Comparison of ENCODE assay signal across 14 cellular contexts in the genomic region with DNA sequence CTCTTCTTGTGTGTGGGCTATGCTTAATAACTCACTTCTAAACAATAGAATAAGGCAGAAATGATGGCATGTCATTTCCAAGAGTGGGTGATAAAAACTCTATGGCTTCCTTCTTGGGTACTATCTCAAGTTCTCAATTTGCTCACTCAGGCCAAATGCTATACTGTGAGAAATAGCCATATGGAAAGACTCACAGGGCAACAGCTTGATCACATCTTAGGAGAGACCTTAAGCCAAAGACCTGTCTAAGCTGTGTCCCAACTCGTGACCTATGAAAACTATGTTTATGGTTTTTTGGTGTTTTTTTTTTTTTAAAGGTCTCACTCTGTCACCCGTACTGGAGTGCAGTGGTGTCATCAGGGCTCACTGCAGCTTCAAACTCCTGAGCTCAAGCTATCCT. TPM values are rescaled to one million over a fixed set of nuclear protein-coding genes. Genes with fewer than 3 reads are reported as not detected.
DNase-seq lines count a peak whose midpoint lies in the region; ATAC-seq and TF ChIP-seq lines count a peak whose summit lies in the region.
"Had no signal": no experiment of that assay in that cellular context is flagged by ENCODE, and none has a peak within 500 bp of the region (broad histone marks: within the 10 kb centered on the region; RNA-seq: fewer than 3 reads in every experiment).

No MANE protein-coding gene starts in this region.

- TF ChIP-seq CTCF in natural killer cell (IDR thresholded peaks at IDR 0.05) (no peak), fibroblast of pulmonary artery (IDR thresholded peaks at IDR 0.05; ENCODE audit: low read length, missing control alignments) (no peak), nephron (IDR thresholded peaks at IDR 0.05; ENCODE audit: unreplicated experiment in 3 of 3) (no peak), PC-9 (conservative IDR thresholded peaks at IDR 0.05) (no peak)

- no peaks in the 10 kb centered on the region for H3K9me3 Mint-ChIP-seq in natural killer cell treated with Interleukin-12 subunit alpha and Interleukin-12 subunit beta and Interleukin-15 and Interleukin-18, amount 100 ng/mL, for 72 hours
- H3K9me3 Mint-ChIP-seq in natural killer cell, result no peaks in the 10 kb centered on the region
- H3K9me3 Mint-ChIP-seq in nephron, result peaks cover 3% of the 10 kb centered on the region

- peak overlapping the region in 1 of 2 donors; percentile 12 for H3K27ac Mint-ChIP-seq in natural killer cell treated with Interleukin-12 subunit alpha and Interleukin-12 subunit beta and Interleukin-15 and Interleukin-18, amount 100 ng/mL, for 72 hours
- H3K27ac Mint-ChIP-seq in natural killer cell (no peak overlapping the region), nephron (peak overlapping the region; percentile 16 to 74 (median 53))

- H3K4me3 ChIP-seq in fibroblast of pulmonary artery (replicated peaks; ENCODE audit: low read depth, low read length) (no peak overlapping the region), PC-9 (no peak overlapping the region)
- H3K4me3 ChIP-seq: BLaER1 treated with 17β-estradiol and CSF1 and Interleukin-3, amounts not matched to agents 10 nM and 100 nM; GM12878 had no signal

- DNase-seq in natural killer cell treated with Interleukin-12 subunit alpha and Interleukin-12 subunit beta and Interleukin-15 and Interleukin-18, amount 100 ng/mL, for 72 hours (ENCODE audit: low spot score), result no peak
- DNase-seq in natural killer cell (no peak), fibroblast of pulmonary artery (ENCODE audit: low read depth) (peak; percentile 70), NCI-H748 (lab: John Stamatoyannopoulos, UW; ENCODE audit: unreplicated experiment) (no peak), PC-9 (no peak)
- DNase-seq: ACHN; CD4-positive, alpha-beta memory T cell; DMS79; KG1 had no signal

- H2AFZ ChIP-seq in PC-9, result no peak overlapping the region

- H3K79me2 ChIP-seq in PC-9 (ENCODE audit: low read depth), result peaks cover 26% of the 10 kb centered on the region

- no peaks in the 10 kb centered on the region for H3K36me3 ChIP-seq in PC-9 (ENCODE audit: low read depth)

- CTCF ChIA-PET in PC-9 (lab: Charles Lee), result interaction anchor here (0.8 kb wide), 1 partner anchor 105 kb away, joined by 5 read pairs; no protein-coding TSS in a partner anchor

- H3K4me1 ChIP-seq in PC-9 (replicated peaks; ENCODE audit: insufficient read depth), result peaks cover 11% of the 10 kb centered on the region; the same call in 1 of the 2 replicates

- no TSS peak for BruUV-seq in PC-9 (replicated peaks; lab: Mats Ljungman, UMichigan)

- H3K9me2 ChIP-seq in PC-9 (ENCODE audit: insufficient read depth), result no peaks in the 10 kb centered on the region

- H3K4me2 ChIP-seq in PC-9, result no peak overlapping the region
- H3K4me2 ChIP-seq: BLaER1 treated with 17β-estradiol and CSF1 and Interleukin-3, amounts not matched to agents 10 nM and 100 nM had no signal

- no peaks in the 10 kb centered on the region for H3K9me3 ChIP-seq in PC-9 (ENCODE audit: insufficient read depth, low read depth)

- peaks cover 19% of the 10 kb centered on the region for H4K20me1 ChIP-seq in PC-9 (ENCODE audit: insufficient read depth)

- peak overlapping the region; percentile 65 for H3K4me3 Mint-ChIP-seq in natural killer cell treated with Interleukin-12 subunit alpha and Interleukin-12 subunit beta and Interleukin-15 and Interleukin-18, amount 100 ng/mL, for 72 hours
- no peak overlapping the region for H3K4me3 Mint-ChIP-seq in natural killer cell
- peak overlapping the region; percentile 67 to 83 (median 80) for H3K4me3 Mint-ChIP-seq in nephron

- peaks cover 9 to 20% of the 10 kb centered on the region in 2 donors for H3K4me1 Mint-ChIP-seq in natural killer cell treated with Interleukin-12 subunit alpha and Interleukin-12 subunit beta and Interleukin-15 and Interleukin-18, amount 100 ng/mL, for 72 hours (ENCODE audit: low read depth in 2 of 2)
- H3K4me1 Mint-ChIP-seq in natural killer cell, result peaks cover 25 to 27% of the 10 kb centered on the region in 2 donors
- H3K4me1 Mint-ChIP-seq in nephron, result peaks cover 20% of the 10 kb centered on the region

- POLR2A ChIA-PET in PC-9 (lab: Charles Lee; ENCODE audit: unreplicated experiment), result no interaction called here

- peaks cover 10% of the 10 kb centered on the region for H3K36me3 Mint-ChIP-seq in natural killer cell treated with Interleukin-12 subunit alpha and Interleukin-12 subunit beta and Interleukin-15 and Interleukin-18, amount 100 ng/mL, for 72 hours
- H3K36me3 Mint-ChIP-seq in natural killer cell, result no peaks in the 10 kb centered on the region
- H3K36me3 Mint-ChIP-seq in nephron (ENCODE audit: low read depth), result no peaks in the 10 kb centered on the region

- H3K27me3 Mint-ChIP-seq in natural killer cell treated with Interleukin-12 subunit alpha and Interleukin-12 subunit beta and Interleukin-15 and Interleukin-18, amount 100 ng/mL, for 72 hours, result no peaks in the 10 kb centered on the region
- H3K27me3 Mint-ChIP-seq in natural killer cell (ENCODE audit: low read depth in 2 of 2) (no peaks in the 10 kb centered on the region), nephron (ENCODE audit: low read depth) (no peaks in the 10 kb centered on the region)
- H3K27me3 Mint-ChIP-seq: CD4-positive, alpha-beta memory T cell had no signal

- no peak overlapping the region for H3K27ac ChIP-seq in PC-9
- H3K27ac ChIP-seq: BLaER1 treated with 17β-estradiol and CSF1 and Interleukin-3, amounts not matched to agents 10 nM and 100 nM had no signal

- ATAC-seq in natural killer cell treated with Interleukin-12 subunit alpha and Interleukin-12 subunit beta and Interleukin-15 and Interleukin-18, amount 100 ng/mL, for 72 hours, result no peak
- ATAC-seq in natural killer cell (no peak), GM19328 (IDR thresholded peaks at IDR 0.05; ENCODE audit: unreplicated experiment) (no peak)
- ATAC-seq: GM12878, HCT116 had no signal

- no peaks in the 10 kb centered on the region for H3K27me3 ChIP-seq in PC-9 (ENCODE audit: insufficient read depth, low read depth)
- H3K27me3 ChIP-seq: BLaER1 treated with 17β-estradiol and CSF1 and Interleukin-3, amounts not matched to agents 10 nM and 100 nM had no signal

- no peaks in the 10 kb centered on the region; the same call in 1 of the 2 replicates for H3F3A ChIP-seq in PC-9 (ENCODE audit: insufficient read depth, low read depth)

- intact Hi-C loops in natural killer cell (cut with micrococcal nuclease), result no loop called here
- intact Hi-C loops in PC-9 (cut with micrococcal nuclease; ENCODE audit: unreplicated experiment), result loop anchor here (5.0 to 10.0 kb wide), 2 partner anchors 474 to 509 kb away; partner anchors contain the start of genes DDX41 and RNF44

RNA-seq across cellular contexts. Expression of gene UIMC1, which starts 2.1 kb away (rescaled TPM):
- total RNA-seq in natural killer cell treated with Interleukin-12 subunit alpha and Interleukin-12 subunit beta and Interleukin-15 and Interleukin-18, amount 100 ng/mL, for 72 hours, result 10 to 100 TPM; 41.3 to 74.9 TPM
- total RNA-seq in natural killer cell (10 to 100 TPM; 55.1 to 75.7 (median 57.3) TPM), PC-9 (2021) (48.3 and 59.5 TPM in 2 replicates)

RNA-seq across cellular contexts. Expression of gene ZNF346, which starts 13.8 kb away (rescaled TPM):
- 10 to 100 TPM; 23.5 to 46.9 TPM for total RNA-seq in natural killer cell treated with Interleukin-12 subunit alpha and Interleukin-12 subunit beta and Interleukin-15 and Interleukin-18, amount 100 ng/mL, for 72 hours
- total RNA-seq in natural killer cell, result 10 to 100 TPM; 20.2 to 27.9 (median 21.6) TPM
- total RNA-seq in PC-9 (2021), result 23.8 and 26.0 TPM in 2 replicates

Comparison
In these comparisons a context has a peak if more than half of its experiments do, and no peak if none do; other contexts are left out.
1. H3K27ac Mint-ChIP-seq: peak in nephron (3 of 3); none in natural killer cell (0 of 2).